16 cellular contexts compared by ENCODE assay signal in genomic region chr20:49810491-49811190, GRCh38. TPM values are rescaled to one million over a fixed set of nuclear protein-coding genes. Genes with fewer than 3 reads are reported as not detected.
DNase-seq lines count a peak whose midpoint lies in the region; ATAC-seq and TF ChIP-seq lines count a peak whose summit lies in the region.
"Had no signal": no experiment of that assay in that cellular context is flagged by ENCODE, and none has a peak within 500 bp of the region (broad histone marks: within the 10 kb centered on the region; RNA-seq: fewer than 3 reads in every experiment).

No MANE protein-coding gene starts in this region.

- H3K4me1 ChIP-seq in Caco-2 (peaks cover 25% of the 10 kb centered on the region), OCI-LY7 (ENCODE audit: insufficient read depth, low read length, poor library complexity, severe bottlenecking) (peaks cover 48% of the 10 kb centered on the region), osteoblast (ENCODE audit: insufficient read depth, low read length) (peaks cover 13% of the 10 kb centered on the region)

- POLR2A ChIA-PET in Caco-2 (lab: Charles Lee), result interaction anchor here (1.3 kb wide), 1 partner anchor 21 kb away, joined by 4 read pairs; no protein-coding TSS in a partner anchor
- POLR2A ChIA-PET in OCI-LY7 (lab: Charles Lee), result interaction anchor here (0.5 to 2.8 kb wide), 5 partner anchors 9 to 778 kb away, joined by 3 to 10 read pairs (median 3); no protein-coding TSS in a partner anchor

- H3K27me3 ChIP-seq in Caco-2 (replicated peaks; ENCODE audit: control insufficient read depth, insufficient read depth, low read length), result no peaks in the 10 kb centered on the region
- no peaks in the 10 kb centered on the region for H3K27me3 ChIP-seq in osteoblast (ENCODE audit: insufficient read depth, low read length)

- peak overlapping the region; percentile 45 for H3K27ac Mint-ChIP-seq in Caco-2 (ENCODE audit: unreplicated experiment)
- H3K27ac Mint-ChIP-seq in stimulated activated naive CD8-positive, alpha-beta T cell treated with anti-CD3 and anti-CD28 coated beads, Interleukin-15, amount 100 ng/mL, for 72 hours, result no peak overlapping the region

- TF ChIP-seq CTCF in Caco-2 (IDR thresholded peaks at IDR 0.05; ENCODE audit: insufficient read depth in 1 of 2, low read depth in 1 of 2, low read length in 1 of 2, severe bottlenecking in 1 of 2, unreplicated experiment in 1 of 2) (no peak), OCI-LY7 (conservative IDR thresholded peaks at IDR 0.05; ENCODE audit: low read length) (no peak), osteoblast (IDR thresholded peaks at IDR 0.05; ENCODE audit: extremely low read depth, low read depth, low read length) (no peak)

- H3K4me2 ChIP-seq in OCI-LY7 (ENCODE audit: low read length) (peak overlapping the region; percentile 96; the same call in 1 of the 2 replicates), osteoblast (ENCODE audit: insufficient read depth, low read length) (no peak overlapping the region)

- H3K36me3 Mint-ChIP-seq in Caco-2 (ENCODE audit: insufficient read depth, unreplicated experiment), result peaks cover 17% of the 10 kb centered on the region

- H3K36me3 ChIP-seq in Caco-2 (ENCODE audit: control insufficient read depth, insufficient read depth, low read length) (no peaks in the 10 kb centered on the region), OCI-LY7 (ENCODE audit: insufficient read depth, low read length) (peaks cover 8% of the 10 kb centered on the region), osteoblast (ENCODE audit: insufficient read depth, low read length) (peaks cover 8% of the 10 kb centered on the region)
- H3K36me3 ChIP-seq: HAP-1 had no signal

- peak in 1 of 2 experiments; percentile 47 for DNase-seq in Caco-2
- no peak for DNase-seq in OCI-LY7 (ENCODE audit: low spot score)
- DNase-seq in osteoblast (ENCODE audit: insufficient read length, low spot score, missing footprints), result no peak
- no peak for DNase-seq in globus pallidus (ENCODE audit: low spot score)
- DNase-seq in stimulated activated naive CD8-positive, alpha-beta T cell treated with anti-CD3 and anti-CD28 coated beads, Interleukin-15, amount 100 ng/mL, for 72 hours, result no peak
- DNase-seq: activated T-cell treated with anti-CD3 and anti-CD28 coated beads for 4 hours; AML-193; cerebellar nuclear complex; mammary epithelial cell; NCI-H226; stimulated activated CD4-positive, alpha-beta T cell treated with anti-CD3 and anti-CD28 coated beads, Interleukin-4, amount 100 ng/mL, for 1 hour had no signal

- H3K4me3 Mint-ChIP-seq in Caco-2 (ENCODE audit: unreplicated experiment), result peak overlapping the region; percentile 25
- H3K4me3 Mint-ChIP-seq in stimulated activated naive CD8-positive, alpha-beta T cell treated with anti-CD3 and anti-CD28 coated beads, Interleukin-15, amount 100 ng/mL, for 72 hours, result no peak overlapping the region

- H3K4me1 Mint-ChIP-seq in Caco-2 (ENCODE audit: low read depth, unreplicated experiment), result peaks cover 41% of the 10 kb centered on the region
- peaks cover 52% of the 10 kb centered on the region for H3K4me1 Mint-ChIP-seq in stimulated activated naive CD8-positive, alpha-beta T cell treated with anti-CD3 and anti-CD28 coated beads, Interleukin-15, amount 100 ng/mL, for 72 hours

- CTCF ChIA-PET in Caco-2 (lab: Charles Lee), result interaction anchor here (1.1 kb wide), 2 partner anchors 52 to 200 kb away, joined by 4 read pairs; no protein-coding TSS in a partner anchor
- CTCF ChIA-PET in OCI-LY7 (lab: Charles Lee; ENCODE audit: unreplicated experiment), result no interaction called here

- ATAC-seq in esophagus mucosa (peak; percentile 40), GM19463 (IDR thresholded peaks at IDR 0.05; ENCODE audit: unreplicated experiment) (no peak)
- ATAC-seq in stimulated activated naive CD8-positive, alpha-beta T cell treated with anti-CD3 and anti-CD28 coated beads, Interleukin-15, amount 100 ng/mL, for 72 hours, result no peak
- ATAC-seq: Right ventricle myocardium inferior had no signal

- H3K4me3 ChIP-seq in Caco-2 (ENCODE audit: low read depth, low read length) (no peak overlapping the region), OCI-LY7 (ENCODE audit: low read depth, low read length, poor library complexity, severe bottlenecking) (no peak overlapping the region), osteoblast (ENCODE audit: insufficient read depth, low read length) (no peak overlapping the region)
- H3K4me3 ChIP-seq: HAP-1, thoracic aorta had no signal

- H3K9me3 ChIP-seq in Caco-2 (no peaks in the 10 kb centered on the region), OCI-LY7 (ENCODE audit: low read length) (no peaks in the 10 kb centered on the region), osteoblast (ENCODE audit: low read depth, low read length) (no peaks in the 10 kb centered on the region)
- H3K9me3 ChIP-seq: HAP-1, thoracic aorta had no signal

- no peaks in the 10 kb centered on the region for H3K27me3 Mint-ChIP-seq in Caco-2 (ENCODE audit: insufficient read depth, unreplicated experiment)
- no peaks in the 10 kb centered on the region for H3K27me3 Mint-ChIP-seq in stimulated activated naive CD8-positive, alpha-beta T cell treated with anti-CD3 and anti-CD28 coated beads, Interleukin-15, amount 100 ng/mL, for 72 hours

- H4K20me1 ChIP-seq in OCI-LY7 (ENCODE audit: insufficient read depth, low read length) (no peaks in the 10 kb centered on the region), osteoblast (ENCODE audit: insufficient read depth, low read length) (no peaks in the 10 kb centered on the region)

- peaks cover 10% of the 10 kb centered on the region; the same call in 1 of the 2 replicates for H3K79me2 ChIP-seq in OCI-LY7 (ENCODE audit: insufficient read depth, low read depth, low read length)
- H3K79me2 ChIP-seq in osteoblast (ENCODE audit: insufficient read depth, low read length), result peaks cover 8% of the 10 kb centered on the region

- intact Hi-C loops in Caco-2 (cut with micrococcal nuclease; ENCODE audit: unreplicated experiment), result no loop called here
- intact Hi-C loops in OCI-LY7 (cut with micrococcal nuclease; ENCODE audit: unreplicated experiment), result no loop called here

- BruUV-seq in Caco-2 (replicated peaks; lab: Mats Ljungman, UMichigan) (no TSS peak), OCI-LY7 (replicated peaks; lab: Mats Ljungman, UMichigan) (no TSS peak)

- H2AFZ ChIP-seq in OCI-LY7 (ENCODE audit: low read length) (no peak overlapping the region), osteoblast (ENCODE audit: low read length) (peak overlapping the region; percentile 24)

- no peaks in the 10 kb centered on the region for H3K9me3 Mint-ChIP-seq in Caco-2 (ENCODE audit: unreplicated experiment)
- no peaks in the 10 kb centered on the region for H3K9me3 Mint-ChIP-seq in stimulated activated naive CD8-positive, alpha-beta T cell treated with anti-CD3 and anti-CD28 coated beads, Interleukin-15, amount 100 ng/mL, for 72 hours

- H3K9me2 ChIP-seq in OCI-LY7 (ENCODE audit: insufficient read depth, low read length), result no peaks in the 10 kb centered on the region

- H3K27ac ChIP-seq in OCI-LY7 (ENCODE audit: low read depth, low read length, poor library complexity, severe bottlenecking) (no peak overlapping the region), osteoblast (ENCODE audit: low read depth, low read length) (no peak overlapping the region)
- H3K27ac ChIP-seq: thoracic aorta had no signal

RNA-seq across cellular contexts. Expression of gene SLC9A8, which starts 2.0 kb away (rescaled TPM):
- total RNA-seq in Caco-2 (2022) (19.5 and 21.4 TPM in 2 replicates), OCI-LY7 (2022) (22.0 and 28.7 TPM in 2 replicates), esophagus mucosa (12.0 TPM), osteoblast (6.9 and 9.7 TPM in 2 replicates)
- 13.9 and 30.3 TPM in 2 replicates for total RNA-seq in OCI-LY7 (2014; rRNA removed; shearing (Covaris generic))
